9 cellular contexts compared by ENCODE assay signal in the genomic region with DNA sequence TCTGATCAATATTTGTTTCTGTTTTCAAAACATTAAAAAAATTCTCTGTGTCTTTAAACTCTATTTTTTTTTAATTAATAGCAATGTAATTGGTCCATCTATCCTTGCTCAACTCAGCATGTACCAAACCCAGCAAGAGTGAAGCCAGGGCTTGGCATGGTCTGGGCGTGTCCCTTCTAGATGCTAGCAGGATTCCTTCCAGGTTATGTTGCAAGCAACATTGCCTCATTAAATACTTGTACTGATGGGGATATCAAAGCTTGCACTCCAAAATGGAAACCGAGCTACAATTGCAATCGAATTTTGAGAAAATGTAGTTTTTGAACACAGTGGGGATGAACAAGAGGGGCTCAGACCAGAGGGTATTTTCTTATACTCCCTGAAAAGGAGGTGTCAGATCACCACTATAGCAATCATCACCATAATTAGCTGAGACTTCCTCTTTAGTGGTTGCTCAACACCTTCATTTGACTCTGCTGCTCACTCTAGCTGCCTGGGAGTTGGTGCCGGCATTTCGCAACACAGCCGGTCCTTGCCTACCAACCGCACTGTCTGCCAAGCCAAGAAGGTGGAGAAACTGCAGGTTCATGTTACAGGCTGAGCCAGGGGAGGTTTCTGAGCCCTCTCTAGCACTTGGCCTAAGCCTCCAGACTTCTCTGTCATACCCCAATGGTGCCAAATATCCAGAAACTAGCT.
A peak's percentile ranks its signal among the peaks of the same experiment; 100 is the strongest.
DNase-seq lines count a peak whose midpoint lies in the region; ATAC-seq and TF ChIP-seq lines count a peak whose summit lies in the region.
"Had no signal": no experiment of that assay in that cellular context is flagged by ENCODE, and none has a peak within 500 bp of the region (broad histone marks: within the 10 kb centered on the region; RNA-seq: fewer than 3 reads in every experiment).

No MANE protein-coding gene starts in this region.

- intact Hi-C loops in colonic mucosa (cut with DNase I): no loop called here

- H3K9me2 ChIP-seq in MM.1S (replicated peaks; ENCODE audit: insufficient read depth, low read length): no peaks in the 10 kb centered on the region

- no peak overlapping the region for H3K4me3 ChIP-seq in colonic mucosa
- H3K4me3 ChIP-seq in MM.1S (ENCODE audit: low read length): no peak overlapping the region

- H3K9me3 ChIP-seq in colonic mucosa: no peaks in the 10 kb centered on the region
- H3K9me3 ChIP-seq in MM.1S (replicated peaks; ENCODE audit: insufficient read depth, low read length): no peaks in the 10 kb centered on the region

- H3K79me2 ChIP-seq in MM.1S (ENCODE audit: low read length): no peaks in the 10 kb centered on the region

- H3K4me2 ChIP-seq in MM.1S (ENCODE audit: low read depth, low read length): no peak overlapping the region

- no peak overlapping the region for H3K27ac Mint-ChIP-seq in activated CD8-positive, alpha-beta memory T cell treated with anti-CD3 and anti-CD28 coated beads, Interleukin-2, amount 10 ng/mL, durations not matched to agents 7 days and 5 days
- no peak overlapping the region for H3K27ac Mint-ChIP-seq in naive B cell

- no peaks in the 10 kb centered on the region for H4K20me1 ChIP-seq in MM.1S (ENCODE audit: insufficient read depth, low read length)

- no peaks in the 10 kb centered on the region for H3F3A ChIP-seq in MM.1S (ENCODE audit: insufficient read depth, low read length)

- H3K4me1 ChIP-seq in colonic mucosa (no peaks in the 10 kb centered on the region), MM.1S (ENCODE audit: low read length) (no peaks in the 10 kb centered on the region)

- no peak for DNase-seq in activated CD8-positive, alpha-beta memory T cell treated with anti-CD3 and anti-CD28 coated beads, Interleukin-2, amount 10 ng/mL, durations not matched to agents 7 days and 5 days
- DNase-seq in activated CD8-positive, alpha-beta memory T cell treated with anti-CD3 and anti-CD28 coated beads for 24 hours: no peak
- DNase-seq in NCI-H2029 treated with DMSO at 0.1 percent for 48 hours (lab: John Stamatoyannopoulos, UW) (peak; percentile 80), colonic mucosa (peak; percentile 80), naive B cell (no peak), NCI-H1930 (lab: John Stamatoyannopoulos, UW) (no peak), middle frontal gyrus (ENCODE audit: extremely low spot score, low spot score) (no peak), MM.1S (no peak)

- H3K9me3 Mint-ChIP-seq in activated CD8-positive, alpha-beta memory T cell treated with anti-CD3 and anti-CD28 coated beads, Interleukin-2, amount 10 ng/mL, durations not matched to agents 7 days and 5 days (ENCODE audit: low read depth): no peaks in the 10 kb centered on the region
- peaks cover 0 to 4% (median 3%) of the 10 kb centered on the region in 7 donors for H3K9me3 Mint-ChIP-seq in naive B cell

- peak; percentile 20 for ATAC-seq in activated CD8-positive, alpha-beta memory T cell treated with anti-CD3 and anti-CD28 coated beads, Interleukin-2, amount 10 ng/mL, durations not matched to agents 7 days and 5 days
- ATAC-seq in naive B cell (ENCODE audit: low read depth in 2 of 2): peak; percentile 51 to 71

- TF ChIP-seq CTCF in colonic mucosa (IDR thresholded peaks at IDR 0.05) (no peak), MM.1S (IDR thresholded peaks at IDR 0.05; ENCODE audit: low read length) (no peak)

- no peak overlapping the region for H3K4me3 Mint-ChIP-seq in activated CD8-positive, alpha-beta memory T cell treated with anti-CD3 and anti-CD28 coated beads, Interleukin-2, amount 10 ng/mL, durations not matched to agents 7 days and 5 days
- H3K4me3 Mint-ChIP-seq in naive B cell: no peak overlapping the region

- H3K36me3 ChIP-seq in colonic mucosa (no peaks in the 10 kb centered on the region), MM.1S (replicated peaks; ENCODE audit: insufficient read depth, low read length) (no peaks in the 10 kb centered on the region)

- CTCF ChIA-PET in activated CD8-positive, alpha-beta memory T cell treated with anti-CD3 and anti-CD28 coated beads, Interleukin-2, amount 10 ng/mL, durations not matched to agents 7 days and 5 days (lab: Charles Lee): no interaction called here

- H3K9ac ChIP-seq in colonic mucosa (ENCODE audit: low read depth in 2 of 2, low read length in 2 of 2) (no peak overlapping the region), MM.1S (ENCODE audit: low read length) (no peak overlapping the region)

- peaks cover 16% of the 10 kb centered on the region for H3K27me3 Mint-ChIP-seq in activated CD8-positive, alpha-beta memory T cell treated with anti-CD3 and anti-CD28 coated beads, Interleukin-2, amount 10 ng/mL, durations not matched to agents 7 days and 5 days
- peaks cover 0 to 19% (median 0%) of the 10 kb centered on the region in 3 donors for H3K27me3 Mint-ChIP-seq in naive B cell

- H2AFZ ChIP-seq in MM.1S (ENCODE audit: low read length): no peak overlapping the region

- no peaks in the 10 kb centered on the region for H3K4me1 Mint-ChIP-seq in activated CD8-positive, alpha-beta memory T cell treated with anti-CD3 and anti-CD28 coated beads, Interleukin-2, amount 10 ng/mL, durations not matched to agents 7 days and 5 days
- peaks cover 0 to 7% (median 3%) of the 10 kb centered on the region in 3 donors for H3K4me1 Mint-ChIP-seq in naive B cell

- H3K27ac ChIP-seq in colonic mucosa (peak overlapping the region; percentile 0), MM.1S (ENCODE audit: low read length) (no peak overlapping the region)
- H3K27ac ChIP-seq: C4-2B had no signal

- H3K27me3 ChIP-seq in colonic mucosa: no peaks in the 10 kb centered on the region
- H3K27me3 ChIP-seq in MM.1S (replicated peaks; ENCODE audit: insufficient read depth, low read length): no peaks in the 10 kb centered on the region

- H3K36me3 Mint-ChIP-seq in activated CD8-positive, alpha-beta memory T cell treated with anti-CD3 and anti-CD28 coated beads, Interleukin-2, amount 10 ng/mL, durations not matched to agents 7 days and 5 days: no peaks in the 10 kb centered on the region
- no peaks in the 10 kb centered on the region for H3K36me3 Mint-ChIP-seq in naive B cell

Comparison
In these comparisons a context has a peak if more than half of its experiments do, and no peak if none do; other contexts are left out.
1. DNase-seq: peak in NCI-H2029 treated with DMSO at 0.1 percent for 48 hours (single experiment) and colonic mucosa (single experiment); none in activated CD8-positive, alpha-beta memory T cell treated with anti-CD3 and anti-CD28 coated beads, Interleukin-2, amount 10 ng/mL, durations not matched to agents 7 days and 5 days (single experiment), activated CD8-positive, alpha-beta memory T cell treated with anti-CD3 and anti-CD28 coated beads for 24 hours (single experiment), naive B cell (single experiment), NCI-H1930 (0 of 2), middle frontal gyrus (single experiment) and MM.1S (single experiment).